ENCODE assay signal across 1 cellular context in the genomic region with DNA sequence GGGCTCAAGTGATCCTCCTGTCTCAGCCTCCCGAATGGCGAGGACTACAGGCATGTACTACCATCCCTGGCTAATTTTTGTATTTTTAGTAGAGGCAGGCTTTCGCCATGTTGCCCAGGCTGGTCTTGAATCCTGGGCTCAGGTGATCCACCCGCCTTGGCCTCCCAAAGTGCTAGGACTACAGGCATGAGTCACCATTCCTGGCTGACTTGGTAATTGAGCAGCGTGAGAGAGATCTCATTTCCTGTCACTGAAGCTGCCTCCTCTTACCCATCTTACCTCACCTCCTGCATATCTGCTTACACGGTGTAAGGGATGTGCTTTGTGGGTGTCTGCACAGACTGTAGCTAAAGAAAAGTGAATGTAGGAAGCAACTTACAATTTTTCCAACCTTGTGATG.
TF ChIP-seq lines count a peak whose summit lies in the region.

No MANE protein-coding gene starts in this region.

TF ChIP-seq in K562, 482 proteins besides CTCF, POLR2A, EP300 and RAD21:
- no peak for TF ChIP-seq GABPA (tag; conservative IDR thresholded peaks at IDR 0.05; ENCODE audit: low read depth)
- TF ChIP-seq JUND (IDR thresholded peaks at IDR 0.05; ENCODE audit: borderline replicate concordance, low read depth, low read length): peak; percentile 54; the same call in 1 of the 2 replicates
- TF ChIP-seq JUND (tag; IDR thresholded peaks at IDR 0.05; ENCODE audit: borderline replicate concordance, low read depth, low read length): no peak
- TF ChIP-seq MIER1 (IDR thresholded peaks at IDR 0.05; ENCODE audit: low read depth): no peak
- TF ChIP-seq RCOR1 (IDR thresholded peaks at IDR 0.05; ENCODE audit: borderline replicate concordance in 1 of 2, low read depth in 2 of 2, low read length in 2 of 2): no peak
- TF ChIP-seq, protein P1, sequence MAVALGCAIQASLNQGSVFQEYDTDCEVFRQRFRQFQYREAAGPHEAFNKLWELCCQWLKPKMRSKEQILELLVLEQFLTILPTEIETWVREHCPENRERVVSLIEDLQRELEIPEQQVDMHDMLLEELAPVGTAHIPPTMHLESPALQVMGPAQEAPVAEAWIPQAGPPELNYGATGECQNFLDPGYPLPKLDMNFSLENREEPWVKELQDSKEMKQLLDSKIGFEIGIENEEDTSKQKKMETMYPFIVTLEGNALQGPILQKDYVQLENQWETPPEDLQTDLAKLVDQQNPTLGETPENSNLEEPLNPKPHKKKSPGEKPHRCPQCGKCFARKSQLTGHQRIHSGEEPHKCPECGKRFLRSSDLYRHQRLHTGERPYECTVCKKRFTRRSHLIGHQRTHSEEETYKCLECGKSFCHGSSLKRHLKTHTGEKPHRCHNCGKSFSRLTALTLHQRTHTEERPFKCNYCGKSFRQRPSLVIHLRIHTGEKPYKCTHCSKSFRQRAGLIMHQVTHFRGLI (CRISPR knock-in tag; IDR thresholded peaks at IDR 0.05): no peak
- no peak for TF ChIP-seq RFX1 (IDR thresholded peaks at IDR 0.05)
- TF ChIP-seq DLX4 (CRISPR knock-in tag; IDR thresholded peaks at IDR 0.05): no peak
- no peak for TF ChIP-seq XRCC3 (IDR thresholded peaks at IDR 0.05)
- 0 out of 2 replicates have a peak, but pooled peaks have one; percentile 32 for TF ChIP-seq FOSL1 (tag; conservative IDR thresholded peaks at IDR 0.05)
- TF ChIP-seq ELF1 (tag; IDR thresholded peaks at IDR 0.05): no peak
- TF ChIP-seq, protein P2, sequence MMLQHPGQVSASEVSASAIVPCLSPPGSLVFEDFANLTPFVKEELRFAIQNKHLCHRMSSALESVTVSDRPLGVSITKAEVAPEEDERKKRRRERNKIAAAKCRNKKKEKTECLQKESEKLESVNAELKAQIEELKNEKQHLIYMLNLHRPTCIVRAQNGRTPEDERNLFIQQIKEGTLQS (IDR thresholded peaks at IDR 0.05): peak; percentile 69
- TF ChIP-seq, protein P2 (CRISPR knock-in tag; conservative IDR thresholded peaks at IDR 0.05): no peak
- TF ChIP-seq FOXJ2 (tag; IDR thresholded peaks at IDR 0.05): no peak
- TF ChIP-seq NRF1 (conservative IDR thresholded peaks at IDR 0.05 in 1 of 2, IDR thresholded peaks at IDR 0.05 in 1 of 2): no peak
- peak; percentile 23; the same call in 1 of the 2 replicates for TF ChIP-seq DMBX1 (CRISPR knock-in tag; IDR thresholded peaks at IDR 0.05; ENCODE audit: borderline replicate concordance)
